ENCODE assay signal across 8 cellular contexts in the genomic region with DNA sequence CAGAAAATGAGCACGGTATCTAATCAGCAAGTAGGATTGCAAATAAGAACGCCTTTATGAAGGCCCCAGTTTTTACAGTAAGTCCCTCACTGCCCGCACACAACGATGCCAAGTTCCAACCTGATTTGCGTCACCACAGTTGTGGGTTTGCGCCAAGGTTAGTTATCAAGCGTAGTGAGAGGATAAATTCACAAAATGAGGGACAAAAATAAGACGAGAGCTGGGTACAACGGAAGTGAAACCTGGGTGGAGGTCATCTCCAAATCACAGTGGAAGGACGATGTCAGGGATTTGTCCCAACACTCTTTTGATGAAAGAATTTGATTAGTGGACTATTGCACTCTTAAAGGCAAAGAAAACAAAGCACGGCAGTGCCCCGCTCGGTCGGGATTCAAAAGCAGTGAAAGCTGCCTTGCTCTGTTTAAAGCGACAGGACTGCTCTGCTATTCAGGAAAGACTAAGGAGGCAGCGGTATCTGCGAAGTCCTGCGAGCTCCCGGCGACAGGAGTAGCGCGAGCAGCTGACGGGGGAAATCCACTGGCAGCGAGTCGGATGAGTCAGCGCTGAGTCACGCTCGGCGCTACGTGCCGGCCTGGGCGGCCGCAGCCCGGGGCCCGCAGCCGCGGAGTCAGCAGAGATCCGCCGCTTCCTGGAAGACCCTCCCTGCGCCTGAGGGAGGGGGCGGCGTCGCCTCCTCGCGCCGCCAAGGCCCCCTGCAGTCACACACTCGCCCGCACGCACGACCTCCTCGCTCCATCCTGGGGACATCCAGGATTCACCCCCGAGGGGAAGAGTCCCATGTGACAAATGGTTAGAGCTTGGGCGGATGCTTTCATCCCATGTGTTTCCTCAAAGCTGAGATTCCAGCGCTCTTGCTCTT.
DNase-seq lines count a peak whose midpoint lies in the region; ATAC-seq and TF ChIP-seq lines count a peak whose summit lies in the region.

No MANE protein-coding gene starts in this region.

- TF ChIP-seq CTCF in fibroblast of the aortic adventitia (IDR thresholded peaks at IDR 0.05; ENCODE audit: insufficient read depth, low read length) (peak; percentile 3), nephron (IDR thresholded peaks at IDR 0.05; ENCODE audit: unreplicated experiment in 3 of 3) (no peak)

- H3K36me3 Mint-ChIP-seq in nephron (ENCODE audit: low read depth): no peaks in the 10 kb centered on the region

- DNase-seq in DMS79 (lab: John Stamatoyannopoulos, UW) (peak; percentile 26), RPMI7951 (ENCODE audit: low read depth) (peak; percentile 98), fibroblast of the aortic adventitia (ENCODE audit: low read depth) (peak; percentile 99)
- peak; percentile 64 for DNase-seq in Jurkat, Clone E6-1 (ENCODE audit: low read depth, low spot score)
- DNase-seq in activated effector memory CD4-positive, alpha-beta T cell treated with Interleukin-2 at 50 U/mL for 16 hours: peak; percentile 80
- peak; percentile 95 for DNase-seq in stimulated activated naive CD8-positive, alpha-beta T cell treated with anti-CD3 and anti-CD28 coated beads, Interleukin-15, Interleukin-2, amounts not matched to agents 100 U/mL and 50 U/mL, for 24 hours

- peaks cover 17% of the 10 kb centered on the region for H3K4me1 Mint-ChIP-seq in nephron

- H3K4me3 ChIP-seq in Jurkat, Clone E6-1 (ENCODE audit: low read length): peak overlapping the region; percentile 56
- peak overlapping the region; percentile 60 for H3K4me3 ChIP-seq in fibroblast of the aortic adventitia (ENCODE audit: low read depth, low read length)

- ATAC-seq in GM21717 (IDR thresholded peaks at IDR 0.05; ENCODE audit: unreplicated experiment): peak; percentile 93
- peak; percentile 89 for ATAC-seq in stimulated activated naive CD8-positive, alpha-beta T cell treated with anti-CD3 and anti-CD28 coated beads, Interleukin-15, Interleukin-2, amounts not matched to agents 100 U/mL and 50 U/mL, for 24 hours

- H3K9me3 Mint-ChIP-seq in nephron: peaks cover 9% of the 10 kb centered on the region

- no peaks in the 10 kb centered on the region for H3K27me3 Mint-ChIP-seq in nephron (ENCODE audit: low read depth)

- H3K4me3 Mint-ChIP-seq in nephron: peak overlapping the region; percentile 81 to 89 (median 86)

- peak overlapping the region; percentile 88 to 94 (median 92) for H3K27ac Mint-ChIP-seq in nephron

Comparison
In these comparisons a context has a peak if more than half of its experiments do, and no peak if none do; other contexts are left out.
1. Peak in every context shown above with its lines: DNase-seq, ATAC-seq and H3K4me3 ChIP-seq.
2. DNase-seq: peak in every context shown above with its lines; median percentile 99 in fibroblast of the aortic adventitia; 98 in RPMI7951; 95 in stimulated activated naive CD8-positive, alpha-beta T cell treated with anti-CD3 and anti-CD28 coated beads, Interleukin-15, Interleukin-2, amounts not matched to agents 100 U/mL and 50 U/mL, for 24 hours; 80 in activated effector memory CD4-positive, alpha-beta T cell treated with Interleukin-2 at 50 U/mL for 16 hours; 64 in Jurkat, Clone E6-1; 26 in DMS79.